1 cellular context compared by ENCODE assay signal in the genomic region with DNA sequence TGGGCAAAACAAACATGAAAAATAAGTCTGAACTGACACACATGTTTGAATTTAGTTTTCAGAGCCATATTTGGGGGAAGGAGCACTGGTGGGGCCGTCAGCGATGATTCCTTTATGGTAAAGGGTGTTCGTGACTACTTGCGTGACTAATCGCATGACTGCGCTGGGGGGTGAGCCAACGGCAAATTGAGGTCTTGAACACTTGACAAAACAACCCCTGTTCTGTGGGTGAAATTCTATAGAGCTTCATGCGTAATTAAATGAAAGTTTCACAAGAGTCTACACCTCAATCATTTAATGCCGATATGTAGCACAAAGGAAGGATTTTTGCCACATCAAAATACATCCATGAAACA.
TF ChIP-seq lines count a peak whose summit lies in the region.

No MANE protein-coding gene starts in this region.

TF ChIP-seq in GM23338, 12 proteins besides CTCF, POLR2A, EP300 and RAD21 (continued from another document):
- TF ChIP-seq, protein P1, sequence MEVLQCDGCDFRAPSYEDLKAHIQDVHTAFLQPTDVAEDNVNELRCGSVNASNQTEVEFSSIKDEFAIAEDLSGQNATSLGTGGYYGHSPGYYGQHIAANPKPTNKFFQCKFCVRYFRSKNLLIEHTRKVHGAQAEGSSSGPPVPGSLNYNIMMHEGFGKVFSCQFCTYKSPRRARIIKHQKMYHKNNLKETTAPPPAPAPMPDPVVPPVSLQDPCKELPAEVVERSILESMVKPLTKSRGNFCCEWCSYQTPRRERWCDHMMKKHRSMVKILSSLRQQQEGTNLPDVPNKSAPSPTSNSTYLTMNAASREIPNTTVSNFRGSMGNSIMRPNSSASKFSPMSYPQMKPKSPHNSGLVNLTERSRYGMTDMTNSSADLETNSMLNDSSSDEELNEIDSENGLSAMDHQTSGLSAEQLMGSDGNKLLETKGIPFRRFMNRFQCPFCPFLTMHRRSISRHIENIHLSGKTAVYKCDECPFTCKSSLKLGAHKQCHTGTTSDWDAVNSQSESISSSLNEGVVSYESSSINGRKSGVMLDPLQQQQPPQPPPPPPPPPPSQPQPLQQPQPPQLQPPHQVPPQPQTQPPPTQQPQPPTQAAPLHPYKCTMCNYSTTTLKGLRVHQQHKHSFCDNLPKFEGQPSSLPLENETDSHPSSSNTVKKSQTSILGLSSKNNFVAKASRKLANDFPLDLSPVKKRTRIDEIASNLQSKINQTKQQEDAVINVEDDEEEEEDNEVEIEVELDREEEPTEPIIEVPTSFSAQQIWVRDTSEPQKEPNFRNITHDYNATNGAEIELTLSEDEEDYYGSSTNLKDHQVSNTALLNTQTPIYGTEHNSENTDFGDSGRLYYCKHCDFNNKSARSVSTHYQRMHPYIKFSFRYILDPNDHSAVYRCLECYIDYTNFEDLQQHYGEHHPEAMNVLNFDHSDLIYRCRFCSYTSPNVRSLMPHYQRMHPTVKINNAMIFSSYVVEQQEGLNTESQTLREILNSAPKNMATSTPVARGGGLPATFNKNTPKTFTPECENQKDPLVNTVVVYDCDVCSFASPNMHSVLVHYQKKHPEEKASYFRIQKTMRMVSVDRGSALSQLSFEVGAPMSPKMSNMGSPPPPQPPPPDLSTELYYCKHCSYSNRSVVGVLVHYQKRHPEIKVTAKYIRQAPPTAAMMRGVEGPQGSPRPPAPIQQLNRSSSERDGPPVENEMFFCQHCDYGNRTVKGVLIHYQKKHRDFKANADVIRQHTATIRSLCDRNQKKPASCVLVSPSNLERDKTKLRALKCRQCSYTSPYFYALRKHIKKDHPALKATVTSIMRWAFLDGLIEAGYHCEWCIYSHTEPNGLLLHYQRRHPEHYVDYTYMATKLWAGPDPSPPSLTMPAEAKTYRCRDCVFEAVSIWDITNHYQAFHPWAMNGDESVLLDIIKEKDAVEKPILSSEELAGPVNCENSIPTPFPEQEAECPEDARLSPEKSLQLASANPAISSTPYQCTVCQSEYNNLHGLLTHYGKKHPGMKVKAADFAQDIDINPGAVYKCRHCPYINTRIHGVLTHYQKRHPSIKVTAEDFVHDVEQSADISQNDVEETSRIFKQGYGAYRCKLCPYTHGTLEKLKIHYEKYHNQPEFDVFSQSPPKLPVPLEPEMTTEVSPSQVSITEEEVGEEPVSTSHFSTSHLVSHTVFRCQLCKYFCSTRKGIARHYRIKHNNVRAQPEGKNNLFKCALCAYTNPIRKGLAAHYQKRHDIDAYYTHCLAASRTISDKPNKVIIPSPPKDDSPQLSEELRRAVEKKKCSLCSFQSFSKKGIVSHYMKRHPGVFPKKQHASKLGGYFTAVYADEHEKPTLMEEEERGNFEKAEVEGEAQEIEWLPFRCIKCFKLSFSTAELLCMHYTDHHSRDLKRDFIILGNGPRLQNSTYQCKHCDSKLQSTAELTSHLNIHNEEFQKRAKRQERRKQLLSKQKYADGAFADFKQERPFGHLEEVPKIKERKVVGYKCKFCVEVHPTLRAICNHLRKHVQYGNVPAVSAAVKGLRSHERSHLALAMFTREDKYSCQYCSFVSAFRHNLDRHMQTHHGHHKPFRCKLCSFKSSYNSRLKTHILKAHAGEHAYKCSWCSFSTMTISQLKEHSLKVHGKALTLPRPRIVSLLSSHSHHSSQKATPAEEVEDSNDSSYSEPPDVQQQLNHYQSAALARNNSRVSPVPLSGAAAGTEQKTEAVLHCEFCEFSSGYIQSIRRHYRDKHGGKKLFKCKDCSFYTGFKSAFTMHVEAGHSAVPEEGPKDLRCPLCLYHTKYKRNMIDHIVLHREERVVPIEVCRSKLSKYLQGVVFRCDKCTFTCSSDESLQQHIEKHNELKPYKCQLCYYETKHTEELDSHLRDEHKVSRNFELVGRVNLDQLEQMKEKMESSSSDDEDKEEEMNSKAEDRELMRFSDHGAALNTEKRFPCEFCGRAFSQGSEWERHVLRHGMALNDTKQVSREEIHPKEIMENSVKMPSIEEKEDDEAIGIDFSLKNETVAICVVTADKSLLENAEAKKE (CRISPR knock-in tag; IDR thresholded peaks at IDR 0.05): no peak
- no peak for TF ChIP-seq EZH2phosphoT487 (IDR thresholded peaks at IDR 0.05; ENCODE audit: unreplicated experiment)
- TF ChIP-seq ZNF114 (CRISPR knock-in tag; IDR thresholded peaks at IDR 0.05): no peak
- TF ChIP-seq, protein P2, sequence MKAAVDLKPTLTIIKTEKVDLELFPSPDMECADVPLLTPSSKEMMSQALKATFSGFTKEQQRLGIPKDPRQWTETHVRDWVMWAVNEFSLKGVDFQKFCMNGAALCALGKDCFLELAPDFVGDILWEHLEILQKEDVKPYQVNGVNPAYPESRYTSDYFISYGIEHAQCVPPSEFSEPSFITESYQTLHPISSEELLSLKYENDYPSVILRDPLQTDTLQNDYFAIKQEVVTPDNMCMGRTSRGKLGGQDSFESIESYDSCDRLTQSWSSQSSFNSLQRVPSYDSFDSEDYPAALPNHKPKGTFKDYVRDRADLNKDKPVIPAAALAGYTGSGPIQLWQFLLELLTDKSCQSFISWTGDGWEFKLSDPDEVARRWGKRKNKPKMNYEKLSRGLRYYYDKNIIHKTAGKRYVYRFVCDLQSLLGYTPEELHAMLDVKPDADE (IDR thresholded peaks at IDR 0.05): no peak
- TF ChIP-seq POLR2AphosphoS5 (IDR thresholded peaks at IDR 0.05; ENCODE audit: low read depth): no peak
- no peak for TF ChIP-seq JUNB (IDR thresholded peaks at IDR 0.05; ENCODE audit: unreplicated experiment)
- no peak for TF ChIP-seq EZH2 (IDR thresholded peaks at IDR 0.05; ENCODE audit: low read depth, unreplicated experiment)
- no peak for TF ChIP-seq CREB1 (CRISPR knock-in tag; IDR thresholded peaks at IDR 0.05; ENCODE audit: low read depth)
